ENCODE assay signal across 8 cellular contexts in genomic region chr6:35687658-35688604, GRCh38. TPM values are rescaled to one million over a fixed set of nuclear protein-coding genes. Genes with fewer than 3 reads are reported as not detected.
DNase-seq lines count a peak whose midpoint lies in the region; ATAC-seq, FAIRE-seq and TF ChIP-seq lines count a peak whose summit lies in the region.

No MANE protein-coding gene starts in this region.

- no peaks in the 10 kb centered on the region for H3K36me3 ChIP-seq in HepG2 (replicated peaks in 1 of 2; ENCODE audit: control insufficient read depth in 1 of 2, insufficient read depth in 2 of 2, low read length in 2 of 2)

- peak overlapping the region; percentile 94 for H3K4me3 Mint-ChIP-seq in HFFc6

- 2% methylated on average over 26 of the region's 100 CpGs for WGBS in HepG2 (ENCODE audit: low lambda C conversion rate)

- in situ Hi-C loops in HepG2 (cut with HindIII; ENCODE audit: extremely low pct_ligation_motif_present, low pct_unique_long_range_greater_than_20kb): loop anchor here (5.0 kb wide), 1 partner anchor 39 kb away; no protein-coding TSS in a partner anchor

- H3K4me1 ChIP-seq in HepG2 (ENCODE audit: insufficient read depth, low read length): peaks cover 29% of the 10 kb centered on the region

- TF ChIP-seq POLR2A in GM12891 (IDR thresholded peaks at IDR 0.05; ENCODE audit: low read depth, low read length) (no peak), HepG2 (IDR thresholded peaks at IDR 0.05; ENCODE audit: insufficient read depth in 1 of 2, low read depth in 2 of 2, low read length in 2 of 2) (no peak)

- intact Hi-C loops in HepG2 (cut with micrococcal nuclease; ENCODE audit: unreplicated experiment): loop anchor here (2.0 kb wide), 1 partner anchor 49 kb away; the partner anchor contains the start of gene ARMC12

- no peaks in the 10 kb centered on the region for H3K36me3 Mint-ChIP-seq in HFFc6 (ENCODE audit: low read depth)

- H3K27me3 ChIP-seq in HepG2 (ENCODE audit: control insufficient read depth in 1 of 2, insufficient read depth in 2 of 2, low read length in 2 of 2): no peaks in the 10 kb centered on the region; a peak in 1 of 5 replicates

- peak overlapping the region; percentile 90 for H3K9ac ChIP-seq in HepG2 (ENCODE audit: insufficient read depth, low read depth, low read length)

- H3K27ac ChIP-seq in cingulate gyrus (ENCODE audit: low read depth, low read length) (peak overlapping the region; percentile 69), HepG2 (ENCODE audit: extremely low read length, insufficient read depth, low read length) (peak overlapping the region; percentile 71)

- DNase-seq in GM12891 (ENCODE audit: insufficient read length, low spot score) (no peak), HFFc6 (no peak), MV-4-11 (lab: John Stamatoyannopoulos, UW) (peak; percentile 34), HepG2 (ENCODE audit: low spot score) (no peak), NCI-H1694 (lab: John Stamatoyannopoulos, UW) (no peak)
- peak; percentile 49 to 51 for DNase-seq in stimulated activated CD4-positive, alpha-beta T cell treated with anti-CD3 and anti-CD28 coated beads, Interleukin-2, amount 100 ng/mL, for 48 hours

- H3K9me3 ChIP-seq in HepG2 (ENCODE audit: low read length): no peaks in the 10 kb centered on the region

- TF ChIP-seq CTCF in HFFc6 (IDR thresholded peaks at IDR 0.05) (no peak; the same call in 1 of the 2 replicates), HepG2 (CRISPR knock-in tag; IDR thresholded peaks at IDR 0.05) (peak; percentile 32; the same call in 1 of the 2 replicates)

- no peaks in the 10 kb centered on the region for H3K9me3 Mint-ChIP-seq in HFFc6

- H3K4me1 Mint-ChIP-seq in HFFc6 (ENCODE audit: low read depth): peaks cover 14% of the 10 kb centered on the region

- H2AFZ ChIP-seq in HepG2 (ENCODE audit: low read length): peak overlapping the region; percentile 50

- H3K27ac Mint-ChIP-seq in HFFc6: peak overlapping the region; percentile 63

- FAIRE-seq in GM12891 (lab: Jason Lieb, UNC): peak; percentile 81
- no peak for FAIRE-seq in HepG2 (lab: Jason Lieb, UNC)

- H3K79me2 ChIP-seq in HepG2 (ENCODE audit: insufficient read depth, low read length): peaks cover 40% of the 10 kb centered on the region

- no TSS peak for BruUV-seq in HepG2 (replicated peaks; lab: Mats Ljungman, UMichigan)

- peak overlapping the region; percentile 63 to 96 (median 89) for H3K4me3 ChIP-seq in HepG2 (replicated peaks in 1 of 3; ENCODE audit: insufficient read depth in 1 of 3, low read depth in 2 of 3, low read length in 3 of 3)

- peaks cover 4% of the 10 kb centered on the region; the same call in 1 of the 2 replicates for H3K27me3 Mint-ChIP-seq in HFFc6 (ENCODE audit: insufficient read depth)

- POLR2A ChIA-PET in HepG2 (lab: Yijun Ruan, JAX): interaction anchor here (0.7 to 0.8 kb wide), 2 partner anchors 34 to 86 kb away, joined by 4 to 6 read pairs; no protein-coding TSS in a partner anchor

- TF ChIP-seq RAD21 in HepG2 (CRISPR knock-in tag; IDR thresholded peaks at IDR 0.05): no peak

- no peaks in the 10 kb centered on the region for H4K20me1 ChIP-seq in HepG2 (ENCODE audit: insufficient read depth, low read length)

- TF ChIP-seq EP300 in HepG2 (IDR thresholded peaks at IDR 0.05; ENCODE audit: low read depth in 2 of 2, low read length in 2 of 2) (no peak), HepG2 (CRISPR knock-in tag; IDR thresholded peaks at IDR 0.05; ENCODE audit: borderline replicate concordance) (no peak)

- H3K4me2 ChIP-seq in HepG2 (ENCODE audit: low read depth, low read length): peak overlapping the region; percentile 87

- CTCF ChIA-PET in HepG2 (lab: Yijun Ruan, JAX; ENCODE audit: low intra/inter-chr PET ratio, low total read pairs): interaction anchor here (1.1 to 2.0 kb wide), 2 partner anchors 44 to 50 kb away, joined by 3 to 5 read pairs; no protein-coding TSS in a partner anchor

- ATAC-seq in activated CD4-positive, CD25-positive, alpha-beta regulatory T cell treated with anti-CD3 and anti-CD28 coated beads, Interleukin-2, amount 50 U/mL, for 24 hours: peak; percentile 50 to 52
- peak; percentile 62 for ATAC-seq in HepG2

TF ChIP-seq in GM12891, 5 proteins besides CTCF, POLR2A, EP300 and RAD21:
- TF ChIP-seq POLR2AphosphoS5 (IDR thresholded peaks at IDR 0.05; ENCODE audit: low read depth, low read length): 0 out of 2 replicates have a peak, but pooled peaks have one; percentile 10
- no peak for TF ChIP-seq PAX5 (IDR thresholded peaks at IDR 0.05; ENCODE audit: insufficient read depth, low read length, severe bottlenecking)

RNA-seq across cellular contexts. Expression of gene FKBP5, which starts 0.8 kb away (rescaled TPM):
- 36.6 TPM for polyA plus RNA-seq in GM12891 (2012; ENCODE audit: low read depth, missing spikeins)
- total RNA-seq in HFFc6 (2021; fragmentation: NEBNext Ultra II Directional; extraction: Animal tissue kit (Norgen Biotek cat#: 25700)): 10 to 100 TPM in 5 of 6 experiments, 1 to 10 TPM in 1; 7.6 to 12.9 (median 11.8) TPM
- total RNA-seq in HepG2 (2016; rRNA removed; fragmentation: Illumina TruSeq; extraction: Trizol): 17.4 and 30.9 TPM in 2 replicates
- total RNA-seq in HepG2 (2016; cell fraction: cytosol; rRNA removed; fragmentation: Illumina TruSeq; extraction: Trizol; ENCODE audit: low read depth): 9.1 and 9.8 TPM in 2 replicates
- 17.4 and 28.9 TPM in 2 replicates for total RNA-seq in HepG2 (2016; cell fraction: insoluble cytoplasmic fraction; rRNA removed; fragmentation: Illumina TruSeq; extraction: Trizol)
- total RNA-seq in HepG2 (2016; cell fraction: membrane; rRNA removed; fragmentation: Illumina TruSeq; extraction: Trizol): 15.6 and 16.6 TPM in 2 replicates
- 13.7 and 15.0 TPM in 2 replicates for total RNA-seq in HepG2 (2016; cell fraction: nucleus; rRNA removed; fragmentation: Illumina TruSeq; extraction: Trizol)
- 6.9 and 8.0 TPM in 2 replicates for polyA plus RNA-seq in HepG2 (2011; rRNA removed)
- polyA plus RNA-seq in HepG2 (2011; cell fraction: cytosol; rRNA removed): 4.0 and 5.9 TPM in 2 replicates
- polyA plus RNA-seq in HepG2 (2011; cell fraction: nucleus; rRNA removed): 2.9 and 3.5 TPM in 2 replicates
- polyA plus RNA-seq in HepG2 (2012): 13.9 and 16.1 TPM in 2 replicates
- polyA plus RNA-seq in HepG2 (2016; cell fraction: cytosol; fragmentation: Illumina TruSeq; extraction: Trizol; ENCODE audit: low read depth): 2.6 and 2.8 TPM in 2 replicates
- polyA plus RNA-seq in HepG2 (2016; cell fraction: insoluble cytoplasmic fraction; fragmentation: Illumina TruSeq; extraction: Trizol; ENCODE audit: low read depth): 46.6 and 52.0 TPM in 2 replicates
- 10.4 and 11.9 TPM in 2 replicates for polyA plus RNA-seq in HepG2 (2016; cell fraction: membrane; fragmentation: Illumina TruSeq; extraction: Trizol; ENCODE audit: low read depth)
- 24.1 and 24.8 TPM in 2 replicates for polyA plus RNA-seq in HepG2 (2016; cell fraction: nucleus; fragmentation: Illumina TruSeq; extraction: Trizol; ENCODE audit: insufficient read depth, low read depth)
- 4.5 and 8.4 TPM in 2 replicates for polyA minus RNA-seq in HepG2 (2011; rRNA and poly(A)+ RNA removed; ENCODE audit: low replicate concordance)
- 6.9 and 7.1 TPM in 2 replicates for polyA minus RNA-seq in HepG2 (2011; cell fraction: cytosol; rRNA and poly(A)+ RNA removed)
- polyA minus RNA-seq in HepG2 (2011; cell fraction: nucleus; rRNA and poly(A)+ RNA removed): 7.6 and 10.1 TPM in 2 replicates

RNA-seq across cellular contexts. Expression of gene ARMC12, which starts 48.9 kb away (rescaled TPM):
- 0.83 TPM for polyA plus RNA-seq in GM12891 (2012; ENCODE audit: low read depth, missing spikeins)
- under 1 TPM in 4 of 6 experiments, not detected in 2; 0.17 to 0.33 (median 0.27) TPM for total RNA-seq in HFFc6 (2021; fragmentation: NEBNext Ultra II Directional; extraction: Animal tissue kit (Norgen Biotek cat#: 25700))
- not detected in 2 replicates for total RNA-seq in HepG2 (2016; rRNA removed; fragmentation: Illumina TruSeq; extraction: Trizol)
- total RNA-seq in HepG2 (2016; cell fraction: cytosol; rRNA removed; fragmentation: Illumina TruSeq; extraction: Trizol; ENCODE audit: low read depth): not detected in 2 replicates
- 0.17 TPM in 1 of 2 replicates, not detected in the other for total RNA-seq in HepG2 (2016; cell fraction: insoluble cytoplasmic fraction; rRNA removed; fragmentation: Illumina TruSeq; extraction: Trizol)
- total RNA-seq in HepG2 (2016; cell fraction: membrane; rRNA removed; fragmentation: Illumina TruSeq; extraction: Trizol): not detected in 2 replicates
- total RNA-seq in HepG2 (2016; cell fraction: nucleus; rRNA removed; fragmentation: Illumina TruSeq; extraction: Trizol): not detected in 2 replicates
- polyA plus RNA-seq in HepG2 (2011; rRNA removed): 1.3 and 1.4 TPM in 2 replicates
- 0.71 and 1.0 TPM in 2 replicates for polyA plus RNA-seq in HepG2 (2011; cell fraction: cytosol; rRNA removed)
- polyA plus RNA-seq in HepG2 (2011; cell fraction: nucleus; rRNA removed): 4.4 and 4.7 TPM in 2 replicates
- polyA plus RNA-seq in HepG2 (2012): 0.15 and 0.76 TPM in 2 replicates
- polyA plus RNA-seq in HepG2 (2016; cell fraction: cytosol; fragmentation: Illumina TruSeq; extraction: Trizol; ENCODE audit: low read depth): 0.15 TPM in 1 of 2 replicates, not detected in the other
- polyA plus RNA-seq in HepG2 (2016; cell fraction: insoluble cytoplasmic fraction; fragmentation: Illumina TruSeq; extraction: Trizol; ENCODE audit: low read depth): not detected in 2 replicates
- not detected in 2 replicates for polyA plus RNA-seq in HepG2 (2016; cell fraction: membrane; fragmentation: Illumina TruSeq; extraction: Trizol; ENCODE audit: low read depth)
- polyA plus RNA-seq in HepG2 (2016; cell fraction: nucleus; fragmentation: Illumina TruSeq; extraction: Trizol; ENCODE audit: insufficient read depth, low read depth): 0.47 TPM in 1 of 2 replicates, not detected in the other
- polyA minus RNA-seq in HepG2 (2011; rRNA and poly(A)+ RNA removed; ENCODE audit: low replicate concordance): 0.21 and 0.38 TPM in 2 replicates
- not detected in 2 replicates for polyA minus RNA-seq in HepG2 (2011; cell fraction: cytosol; rRNA and poly(A)+ RNA removed)
- polyA minus RNA-seq in HepG2 (2011; cell fraction: nucleus; rRNA and poly(A)+ RNA removed): 1.2 TPM in 1 of 2 replicates, not detected in the other

Comparison
In these comparisons a context has a peak if more than half of its experiments do, and no peak if none do; other contexts are left out.
1. DNase-seq: peak in MV-4-11 (single experiment) and stimulated activated CD4-positive, alpha-beta T cell treated with anti-CD3 and anti-CD28 coated beads, Interleukin-2, amount 100 ng/mL, for 48 hours (2 of 2); none in GM12891 (single experiment), HFFc6 (single experiment), HepG2 (single experiment) and NCI-H1694 (single experiment).